Comparison of ENCODE assay signal across 1 cellular context in the genomic region with DNA sequence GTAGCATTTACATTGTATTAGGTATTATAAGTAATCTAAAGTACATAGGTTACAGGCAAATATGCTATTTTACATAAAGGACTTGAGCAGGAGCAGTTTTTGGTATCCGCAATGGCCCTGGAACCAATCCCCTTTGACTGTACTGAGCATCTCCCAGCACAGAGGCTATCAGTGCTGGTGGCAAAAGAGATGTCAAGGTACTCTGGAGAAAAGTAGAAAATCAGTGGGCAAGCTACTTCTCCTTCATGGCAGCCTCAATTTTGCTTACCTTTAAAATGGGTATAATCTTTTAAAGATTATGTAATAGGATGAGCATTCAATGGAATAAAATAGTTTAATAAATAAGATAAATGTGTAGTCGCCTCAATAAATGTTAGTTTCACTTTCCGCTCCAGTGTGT.
TF ChIP-seq lines count a peak whose summit lies in the region.

No MANE protein-coding gene starts in this region.

TF ChIP-seq in A549, 52 proteins besides CTCF, POLR2A, EP300 and RAD21 (continued from another document):
- TF ChIP-seq, protein P1, sequence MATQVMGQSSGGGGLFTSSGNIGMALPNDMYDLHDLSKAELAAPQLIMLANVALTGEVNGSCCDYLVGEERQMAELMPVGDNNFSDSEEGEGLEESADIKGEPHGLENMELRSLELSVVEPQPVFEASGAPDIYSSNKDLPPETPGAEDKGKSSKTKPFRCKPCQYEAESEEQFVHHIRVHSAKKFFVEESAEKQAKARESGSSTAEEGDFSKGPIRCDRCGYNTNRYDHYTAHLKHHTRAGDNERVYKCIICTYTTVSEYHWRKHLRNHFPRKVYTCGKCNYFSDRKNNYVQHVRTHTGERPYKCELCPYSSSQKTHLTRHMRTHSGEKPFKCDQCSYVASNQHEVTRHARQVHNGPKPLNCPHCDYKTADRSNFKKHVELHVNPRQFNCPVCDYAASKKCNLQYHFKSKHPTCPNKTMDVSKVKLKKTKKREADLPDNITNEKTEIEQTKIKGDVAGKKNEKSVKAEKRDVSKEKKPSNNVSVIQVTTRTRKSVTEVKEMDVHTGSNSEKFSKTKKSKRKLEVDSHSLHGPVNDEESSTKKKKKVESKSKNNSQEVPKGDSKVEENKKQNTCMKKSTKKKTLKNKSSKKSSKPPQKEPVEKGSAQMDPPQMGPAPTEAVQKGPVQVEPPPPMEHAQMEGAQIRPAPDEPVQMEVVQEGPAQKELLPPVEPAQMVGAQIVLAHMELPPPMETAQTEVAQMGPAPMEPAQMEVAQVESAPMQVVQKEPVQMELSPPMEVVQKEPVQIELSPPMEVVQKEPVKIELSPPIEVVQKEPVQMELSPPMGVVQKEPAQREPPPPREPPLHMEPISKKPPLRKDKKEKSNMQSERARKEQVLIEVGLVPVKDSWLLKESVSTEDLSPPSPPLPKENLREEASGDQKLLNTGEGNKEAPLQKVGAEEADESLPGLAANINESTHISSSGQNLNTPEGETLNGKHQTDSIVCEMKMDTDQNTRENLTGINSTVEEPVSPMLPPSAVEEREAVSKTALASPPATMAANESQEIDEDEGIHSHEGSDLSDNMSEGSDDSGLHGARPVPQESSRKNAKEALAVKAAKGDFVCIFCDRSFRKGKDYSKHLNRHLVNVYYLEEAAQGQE (IDR thresholded peaks at IDR 0.05) = no peak
- TF ChIP-seq HEYL (CRISPR knock-in tag; IDR thresholded peaks at IDR 0.05) = peak; percentile 18; the same call in 1 of the 2 replicates
- TF ChIP-seq MAFK (IDR thresholded peaks at IDR 0.05; ENCODE audit: partially characterized antibody) = no peak
- TF ChIP-seq HOXA7 (CRISPR knock-in tag; IDR thresholded peaks at IDR 0.05) = peak; percentile 21; the same call in 1 of the 2 replicates
